ENCODE assay signal across 35 cellular contexts in the genomic region with DNA sequence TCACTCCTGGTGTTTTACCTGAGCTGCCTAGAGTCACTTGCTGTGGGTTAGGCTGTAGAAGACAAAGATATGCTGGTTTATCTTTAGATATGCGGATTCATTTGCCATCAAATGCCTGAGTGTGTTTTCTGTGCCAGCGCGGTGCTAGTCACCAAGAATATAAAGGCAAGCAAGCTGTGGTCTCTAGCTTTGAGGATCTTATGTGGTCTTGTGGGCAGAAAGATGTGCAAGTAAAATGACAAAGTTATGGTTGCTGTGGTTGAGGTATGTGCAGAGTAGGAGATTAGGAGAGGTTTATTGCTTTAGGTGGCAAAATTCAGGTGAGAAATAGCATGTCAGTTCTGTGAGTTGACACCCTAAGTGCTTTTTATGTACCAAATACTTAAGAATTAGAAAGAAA.
"Had no signal": no experiment of that assay in that cellular context is flagged by ENCODE, and none has a peak within 500 bp of the region (broad histone marks: within the 10 kb centered on the region; RNA-seq: fewer than 3 reads in every experiment).

No MANE protein-coding gene starts in this region.

- H3K4me3 ChIP-seq: ascending aorta, cardiac muscle cell had no signal

- H3K9me3 Mint-ChIP-seq: activated B cell treated with CpG ODN at 0.5 μM for 24 hours; activated CD4-positive, alpha-beta memory T cell treated with anti-CD3 and anti-CD28 coated beads for 36 hours; activated CD4-positive, alpha-beta T cell treated with anti-CD3 and anti-CD28 coated beads, Interleukin-2, amount 10 ng/mL, durations not matched to agents 24 days and 14 days; activated CD8-positive, alpha-beta T cell treated with anti-CD3 and anti-CD28 coated beads for 36 hours; activated naive CD4-positive, alpha-beta T cell treated with anti-CD3 and anti-CD28 coated beads, Interleukin-2, amount 10 ng/mL, durations not matched to agents 7 days and 5 days; activated naive CD4-positive, alpha-beta T cell treated with anti-CD3 and anti-CD28 coated beads, Interleukin-2, amount 50 U/mL, for 24 hours; activated naive CD8-positive, alpha-beta T cell treated with anti-CD3 and anti-CD28 coated beads, Interleukin-2, amount 10 ng/mL, durations not matched to agents 7 days and 5 days; activated naive CD8-positive, alpha-beta T cell treated with anti-CD3 and anti-CD28 coated beads, Interleukin-2, amount 50 U/mL, for 24 hours; activated T-cell treated with anti-CD3 and anti-CD28 coated beads, Interleukin-2, amount 50 U/mL, for 24 hours; activated T-helper 2 cell treated with anti-CD3 and anti-CD28 coated beads, Interferon-gamma antibody, Interleukin-2, Interleukin-4, amounts not matched to agents 10 μg/mL and 5 μg/mL and 100 μg/mL, durations not matched to agents 14 hours and 24 hours and 36 hours; central memory CD8-positive, alpha-beta T cell; T-helper 1 cell treated with Interleukin-12 subunit alpha and Interleukin-12 subunit beta and Interleukin-4 antibody, amounts not matched to agents 30 μg/mL and 1 μg/mL, for 36 hours; T-helper 2 cell treated with Interferon-gamma antibody and Interleukin-4, amounts not matched to agents 5 μg/mL and 100 μg/mL, for 36 hours had no signal

- DNase-seq: activated B cell treated with CpG ODN at 0.5 μM for 24 hours; activated CD4-positive, alpha-beta memory T cell treated with anti-CD3 and anti-CD28 coated beads for 36 hours; activated CD4-positive, alpha-beta T cell treated with anti-CD3 and anti-CD28 coated beads for 4 hours; activated CD4-positive, alpha-beta T cell treated with anti-CD3 and anti-CD28 coated beads, Interleukin-2, amount 10 ng/mL, durations not matched to agents 24 days and 14 days; activated CD4-positive, alpha-beta T cell treated with anti-CD3 and anti-CD28 coated beads, Interleukin-2, amount 50 U/mL, for 1 hour; activated CD4-positive, alpha-beta T cell treated with anti-CD3 and anti-CD28 coated beads, Interleukin-2, amount 50 U/mL, for 4 hours; activated CD4-positive, CD25-positive, alpha-beta regulatory T cell treated with anti-CD3 and anti-CD28 coated beads, Interleukin-2, amount 50 U/mL, for 72 hours; activated CD8-positive, alpha-beta memory T cell treated with anti-CD3 and anti-CD28 coated beads for 24 hours; activated CD8-positive, alpha-beta memory T cell treated with anti-CD3 and anti-CD28 coated beads, Interleukin-2, amount 10 ng/mL, durations not matched to agents 7 days and 5 days; activated CD8-positive, alpha-beta memory T cell treated with anti-CD3 and anti-CD28 coated beads, Interleukin-2, amount 50 U/mL, for 48 hours; activated CD8-positive, alpha-beta T cell treated with anti-CD3 and anti-CD28 coated beads for 36 hours; activated effector memory CD4-positive, alpha-beta T cell treated with Interleukin-2 at 50 U/mL for 16 hours; activated gamma-delta T cell; activated naive CD4-positive, alpha-beta T cell treated with anti-CD3 and anti-CD28 coated beads, Interleukin-2, amount 10 ng/mL, durations not matched to agents 7 days and 5 days; activated naive CD4-positive, alpha-beta T cell treated with Interleukin-2 at 50 U/mL for 16 hours; activated naive CD8-positive, alpha-beta T cell treated with anti-CD3 and anti-CD28 coated beads, Interleukin-2, amount 10 ng/mL, durations not matched to agents 7 days and 5 days; activated naive CD8-positive, alpha-beta T cell treated with anti-CD3 and anti-CD28 coated beads, Interleukin-2, amount 50 U/mL, for 24 hours; activated T-cell treated with anti-CD3 and anti-CD28 coated beads, Interleukin-2, amount 50 U/mL, for 24 hours; activated T-cell treated with anti-CD3 and anti-CD28 coated beads, Interleukin-2, amount 50 U/mL, for 48 hours; amygdala; anterior cingulate cortex; caudate nucleus; cerebellar nuclear complex; T-helper 1 cell; T-helper 9 cell; WERI-Rb-1 had no signal

- H3K36me3 Mint-ChIP-seq: activated CD4-positive, alpha-beta memory T cell treated with anti-CD3 and anti-CD28 coated beads for 36 hours; activated CD8-positive, alpha-beta memory T cell treated with anti-CD3 and anti-CD28 coated beads, Interleukin-2, amount 10 ng/mL, durations not matched to agents 7 days and 5 days; activated naive CD4-positive, alpha-beta T cell treated with anti-CD3 and anti-CD28 coated beads, Interleukin-2, amount 10 ng/mL, durations not matched to agents 7 days and 5 days; activated naive CD4-positive, alpha-beta T cell treated with anti-CD3 and anti-CD28 coated beads, Interleukin-2, amount 50 U/mL, for 24 hours; activated naive CD8-positive, alpha-beta T cell; activated naive CD8-positive, alpha-beta T cell treated with anti-CD3 and anti-CD28 coated beads, Interleukin-2, amount 10 ng/mL, durations not matched to agents 7 days and 5 days; brain had no signal

- ATAC-seq: activated CD8-positive, alpha-beta memory T cell treated with anti-CD3 and anti-CD28 coated beads, Interleukin-2, amount 10 ng/mL, durations not matched to agents 7 days and 5 days; activated CD8-positive, alpha-beta T cell treated with anti-CD3 and anti-CD28 coated beads for 36 hours; activated naive CD8-positive, alpha-beta T cell treated with anti-CD3 and anti-CD28 coated beads, Interleukin-2, amount 50 U/mL, for 24 hours had no signal

- H3K27ac Mint-ChIP-seq: activated B cell treated with CpG ODN at 0.5 μM for 24 hours; activated CD4-positive, alpha-beta memory T cell treated with anti-CD3 and anti-CD28 coated beads for 36 hours; activated CD4-positive, alpha-beta T cell treated with anti-CD3 and anti-CD28 coated beads, Interleukin-2, amount 10 ng/mL, durations not matched to agents 24 days and 14 days; activated CD8-positive, alpha-beta memory T cell treated with anti-CD3 and anti-CD28 coated beads, Interleukin-2, amount 10 ng/mL, durations not matched to agents 7 days and 5 days; activated CD8-positive, alpha-beta T cell treated with anti-CD3 and anti-CD28 coated beads for 36 hours; activated naive CD4-positive, alpha-beta T cell treated with anti-CD3 and anti-CD28 coated beads, Interleukin-2, amount 10 ng/mL, durations not matched to agents 7 days and 5 days; activated naive CD4-positive, alpha-beta T cell treated with anti-CD3 and anti-CD28 coated beads, Interleukin-2, amount 50 U/mL, for 24 hours; activated naive CD8-positive, alpha-beta T cell; activated naive CD8-positive, alpha-beta T cell treated with anti-CD3 and anti-CD28 coated beads, Interleukin-2, amount 10 ng/mL, durations not matched to agents 7 days and 5 days; activated naive CD8-positive, alpha-beta T cell treated with anti-CD3 and anti-CD28 coated beads, Interleukin-2, amount 50 U/mL, for 24 hours; activated T-cell treated with anti-CD3 and anti-CD28 coated beads, Interleukin-2, amount 50 U/mL, for 24 hours; activated T-helper 2 cell treated with anti-CD3 and anti-CD28 coated beads, Interferon-gamma antibody, Interleukin-2, Interleukin-4, amounts not matched to agents 10 μg/mL and 5 μg/mL and 100 μg/mL, durations not matched to agents 14 hours and 24 hours and 36 hours; brain; T-helper 1 cell treated with Interleukin-12 subunit alpha and Interleukin-12 subunit beta and Interleukin-4 antibody, amounts not matched to agents 30 μg/mL and 1 μg/mL, for 36 hours; T-helper 2 cell treated with Interferon-gamma antibody and Interleukin-4, amounts not matched to agents 5 μg/mL and 100 μg/mL, for 36 hours had no signal

- H3K4me1 Mint-ChIP-seq: activated B cell treated with CpG ODN at 0.5 μM for 24 hours; activated CD4-positive, alpha-beta T cell treated with anti-CD3 and anti-CD28 coated beads, Interleukin-2, amount 10 ng/mL, durations not matched to agents 24 days and 14 days; activated CD8-positive, alpha-beta memory T cell treated with anti-CD3 and anti-CD28 coated beads, Interleukin-2, amount 10 ng/mL, durations not matched to agents 7 days and 5 days; activated naive CD4-positive, alpha-beta T cell treated with anti-CD3 and anti-CD28 coated beads, Interleukin-2, amount 10 ng/mL, durations not matched to agents 7 days and 5 days; activated naive CD4-positive, alpha-beta T cell treated with anti-CD3 and anti-CD28 coated beads, Interleukin-2, amount 50 U/mL, for 24 hours; activated naive CD8-positive, alpha-beta T cell treated with anti-CD3 and anti-CD28 coated beads, Interleukin-2, amount 50 U/mL, for 24 hours; brain; central memory CD8-positive, alpha-beta T cell had no signal

- H3K4me3 Mint-ChIP-seq: activated B cell treated with CpG ODN at 0.5 μM for 24 hours; activated CD4-positive, alpha-beta memory T cell treated with anti-CD3 and anti-CD28 coated beads for 36 hours; activated CD4-positive, alpha-beta T cell treated with anti-CD3 and anti-CD28 coated beads, Interleukin-2, amount 10 ng/mL, durations not matched to agents 24 days and 14 days; activated CD8-positive, alpha-beta memory T cell treated with anti-CD3 and anti-CD28 coated beads, Interleukin-2, amount 10 ng/mL, durations not matched to agents 7 days and 5 days; activated CD8-positive, alpha-beta T cell treated with anti-CD3 and anti-CD28 coated beads for 36 hours; activated naive CD4-positive, alpha-beta T cell treated with anti-CD3 and anti-CD28 coated beads, Interleukin-2, amount 10 ng/mL, durations not matched to agents 7 days and 5 days; activated naive CD4-positive, alpha-beta T cell treated with anti-CD3 and anti-CD28 coated beads, Interleukin-2, amount 50 U/mL, for 24 hours; activated naive CD8-positive, alpha-beta T cell; activated naive CD8-positive, alpha-beta T cell treated with anti-CD3 and anti-CD28 coated beads, Interleukin-2, amount 10 ng/mL, durations not matched to agents 7 days and 5 days; activated naive CD8-positive, alpha-beta T cell treated with anti-CD3 and anti-CD28 coated beads, Interleukin-2, amount 50 U/mL, for 24 hours; activated T-cell treated with anti-CD3 and anti-CD28 coated beads, Interleukin-2, amount 50 U/mL, for 24 hours; brain; central memory CD8-positive, alpha-beta T cell; T-helper 1 cell treated with Interleukin-12 subunit alpha and Interleukin-12 subunit beta and Interleukin-4 antibody, amounts not matched to agents 30 μg/mL and 1 μg/mL, for 36 hours; T-helper 2 cell treated with Interferon-gamma antibody and Interleukin-4, amounts not matched to agents 5 μg/mL and 100 μg/mL, for 36 hours had no signal
